In the genomic region with DNA sequence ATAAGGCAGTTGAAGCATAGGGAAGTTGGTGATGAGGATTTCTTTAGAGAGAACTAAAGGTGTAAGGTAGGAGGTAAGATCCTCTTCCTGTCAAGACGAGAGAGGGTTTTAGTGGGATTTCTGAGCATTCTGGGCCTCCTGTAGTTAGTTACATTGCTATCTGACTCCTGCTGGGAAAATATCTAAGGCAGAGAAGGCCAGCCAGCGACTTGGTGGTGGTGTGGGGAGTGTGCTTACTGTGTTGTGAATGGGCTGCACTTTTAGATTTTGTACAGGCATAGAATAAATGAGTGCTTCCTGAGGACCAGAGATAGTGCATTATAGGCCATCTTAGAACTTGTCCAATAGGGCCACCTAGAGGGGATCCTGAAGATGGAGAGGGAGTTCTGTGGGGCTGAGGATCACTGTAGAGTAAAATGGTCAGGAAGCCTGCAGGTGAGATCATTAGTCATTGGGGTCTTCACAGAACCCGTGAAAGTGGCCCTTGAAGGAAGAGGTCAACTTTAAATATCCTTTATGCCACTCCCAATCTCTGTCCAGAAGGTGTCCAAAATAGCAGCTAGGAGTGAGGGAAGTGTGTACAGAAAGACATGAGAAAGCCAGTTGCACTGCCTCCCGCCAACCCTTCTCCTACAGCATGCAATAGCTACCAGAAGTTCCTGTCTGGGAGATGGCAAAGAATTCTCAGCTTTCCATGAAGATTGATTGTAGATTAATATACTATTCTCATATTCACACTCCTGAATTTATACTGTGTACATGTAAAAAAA, we compare ENCODE assay signal across 8 cellular contexts.
A peak's percentile ranks its signal among the peaks of the same experiment; 100 is the strongest.
DNase-seq lines count a peak whose midpoint lies in the region; ATAC-seq and TF ChIP-seq lines count a peak whose summit lies in the region.

No MANE protein-coding gene starts in this region.

- H3K36me3 ChIP-seq in HEK293 (ENCODE audit: control insufficient read depth in 2 of 2, insufficient read depth in 1 of 2, low read length in 2 of 2) (no peaks in the 10 kb centered on the region), NT2/D1 (ENCODE audit: insufficient read depth, insufficient read length, low read length) (no peaks in the 10 kb centered on the region)

- DNase-seq in AG10803 (ENCODE audit: low read depth) = peak; percentile 69
- DNase-seq in NT2/D1 (ENCODE audit: low read depth, low spot score) = peak; percentile 52
- DNase-seq in fibroblast of pulmonary artery (ENCODE audit: low read depth) = peak; percentile 80
- DNase-seq in activated CD8-positive, alpha-beta memory T cell treated with anti-CD3 and anti-CD28 coated beads, Interleukin-2, amount 50 U/mL, for 4 hours = no peak

- CTCF ChIA-PET in HEK293 (lab: Yijun Ruan, JAX) = interaction anchor here (0.6 to 1.5 kb wide), 9 partner anchors 16 to 817 kb away, joined by 3 to 7 read pairs (median 3); no protein-coding TSS in a partner anchor

- no peaks in the 10 kb centered on the region for H3K4me1 ChIP-seq in HEK293 (ENCODE audit: control insufficient read depth, insufficient read depth, low read length)
- H3K4me1 ChIP-seq in NT2/D1 (ENCODE audit: insufficient read depth, insufficient read length) = no peaks in the 10 kb centered on the region

- POLR2A ChIA-PET in HEK293 (lab: Yijun Ruan, JAX) = no interaction called here

- H3K27me3 ChIP-seq in NT2/D1 (ENCODE audit: insufficient read depth, insufficient read length) = no peaks in the 10 kb centered on the region

- ATAC-seq in GM19035 (IDR thresholded peaks at IDR 0.05; ENCODE audit: unreplicated experiment) (no peak), HG03196 (IDR thresholded peaks at IDR 0.05; ENCODE audit: unreplicated experiment) (no peak), HG03025 (IDR thresholded peaks at IDR 0.05; ENCODE audit: low FRiP score, unreplicated experiment) (no peak)

- no peak overlapping the region for H3K27ac ChIP-seq in HEK293 (ENCODE audit: extremely low read depth, low read depth, low read length)

- H3K9ac ChIP-seq in NT2/D1 (ENCODE audit: insufficient read length, low read depth) = no peak overlapping the region

- H3K4me3 ChIP-seq in AG10803 (ENCODE audit: low read length) = no peak overlapping the region
- no peak overlapping the region for H3K4me3 ChIP-seq in HEK293 (ENCODE audit: low read depth, low read length)
- H3K4me3 ChIP-seq in NT2/D1 (ENCODE audit: insufficient read length, low read depth) = no peak overlapping the region
- no peak overlapping the region for H3K4me3 ChIP-seq in fibroblast of pulmonary artery (replicated peaks; ENCODE audit: low read depth, low read length)

- H3K9me3 ChIP-seq in HEK293 (ENCODE audit: control insufficient read depth, insufficient read depth, low read depth, low read length) = no peaks in the 10 kb centered on the region
- H3K9me3 ChIP-seq in NT2/D1 (ENCODE audit: insufficient read depth, low read length) = no peaks in the 10 kb centered on the region

- TF ChIP-seq CTCF in AG10803 (conservative IDR thresholded peaks at IDR 0.05; ENCODE audit: low read length) = peak; percentile 87
- TF ChIP-seq CTCF in HEK293 (tag by site-specific recombination; IDR thresholded peaks at IDR 0.05) = no peak
- peak; percentile 79 for TF ChIP-seq CTCF in fibroblast of pulmonary artery (IDR thresholded peaks at IDR 0.05; ENCODE audit: low read length, missing control alignments)

TF ChIP-seq in HEK293, 187 proteins besides CTCF, POLR2A, EP300 and RAD21:
- peak; percentile 58 for TF ChIP-seq ZNF654 (tag by site-specific recombination; IDR thresholded peaks at IDR 0.05; ENCODE audit: low read depth)
- TF ChIP-seq SCRT2 (tag by site-specific recombination; IDR thresholded peaks at IDR 0.05) = no peak
